ENCODE assay signal across 8 cellular contexts in the genomic region with DNA sequence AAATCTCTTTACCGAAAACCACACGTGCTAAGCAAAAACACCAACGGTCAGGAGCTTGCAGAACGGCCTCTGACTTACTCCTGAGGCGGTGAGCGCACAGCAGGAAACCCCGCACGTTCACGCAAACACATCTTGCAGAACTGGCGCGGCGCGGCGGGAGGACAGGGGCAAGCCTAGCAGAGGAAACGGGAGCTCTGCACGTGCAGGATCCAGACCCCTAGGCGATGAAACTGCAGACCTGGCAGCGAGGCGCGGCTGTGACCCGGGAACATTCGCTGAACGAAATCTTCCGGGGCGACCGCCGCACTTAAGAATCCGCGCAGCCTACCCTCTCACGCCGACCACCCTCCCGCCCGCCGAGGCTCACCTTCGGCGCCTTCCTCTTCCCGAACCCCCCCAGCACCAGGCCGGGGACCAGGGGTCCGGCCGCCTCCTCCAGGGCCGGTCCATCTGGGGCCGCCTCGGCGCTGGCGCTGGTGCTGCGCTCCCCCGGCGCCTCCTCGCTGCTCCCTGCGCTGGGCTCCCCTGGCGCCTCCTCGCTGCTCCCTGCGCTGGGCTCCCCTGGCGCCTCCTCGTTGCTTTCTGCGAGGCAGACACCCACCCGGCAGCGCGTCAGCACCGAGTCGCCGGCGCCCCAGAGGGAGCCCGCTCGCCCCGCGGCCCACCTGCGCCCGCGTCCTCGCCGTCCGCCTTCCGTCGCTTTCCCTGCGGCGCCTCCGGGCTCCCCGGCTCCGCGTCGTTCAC. TPM values are rescaled to one million over a fixed set of nuclear protein-coding genes. Genes with fewer than 3 reads are reported as not detected.
DNase-seq lines count a peak whose midpoint lies in the region; ATAC-seq and TF ChIP-seq lines count a peak whose summit lies in the region.

No MANE protein-coding gene starts in this region.

- peak overlapping the region; percentile 79 to 89 for H3K27ac Mint-ChIP-seq in activated naive CD4-positive, alpha-beta T cell treated with anti-CD3 and anti-CD28 coated beads, Interleukin-2, amount 50 U/mL, for 72 hours
- H3K27ac Mint-ChIP-seq in stimulated activated naive CD8-positive, alpha-beta T cell treated with anti-CD3 and anti-CD28 coated beads, Interleukin-15, Interleukin-2, amounts not matched to agents 100 ng/mL and 50 ng/mL, for 24 hours: peak overlapping the region; percentile 81

- DNase-seq in COLO668 (lab: John Stamatoyannopoulos, UW; ENCODE audit: unreplicated experiment) (peak; percentile 14), HL-60 (ENCODE audit: low read depth in 1 of 2, low spot score in 1 of 2) (no peak), iris pigment epithelial cell (ENCODE audit: low read depth) (peak; percentile 21), SHP77 (lab: John Stamatoyannopoulos, UW) (no peak), NCI-H1694 treated with DMSO at 0.1 percent for 48 hours (lab: John Stamatoyannopoulos, UW) (no peak)
- DNase-seq in activated naive CD4-positive, alpha-beta T cell treated with anti-CD3 and anti-CD28 coated beads, Interleukin-2, amount 50 U/mL, for 72 hours (ENCODE audit: low spot score in 2 of 2): peak in 1 of 2 donors; percentile 25

- H3K27me3 ChIP-seq in HL-60 (ENCODE audit: insufficient read depth, poor library complexity, severe bottlenecking): no peaks in the 10 kb centered on the region

- peak; percentile 30 for ATAC-seq in GM21381 (IDR thresholded peaks at IDR 0.05; ENCODE audit: unreplicated experiment)
- peak; percentile 24 to 43 for ATAC-seq in activated naive CD4-positive, alpha-beta T cell treated with anti-CD3 and anti-CD28 coated beads, Interleukin-2, amount 50 U/mL, for 72 hours

- H3K9me3 Mint-ChIP-seq in activated naive CD4-positive, alpha-beta T cell treated with anti-CD3 and anti-CD28 coated beads, Interleukin-2, amount 50 U/mL, for 72 hours: no peaks in the 10 kb centered on the region
- no peaks in the 10 kb centered on the region for H3K9me3 Mint-ChIP-seq in stimulated activated naive CD8-positive, alpha-beta T cell treated with anti-CD3 and anti-CD28 coated beads, Interleukin-15, Interleukin-2, amounts not matched to agents 100 ng/mL and 50 ng/mL, for 24 hours

- no peaks in the 10 kb centered on the region for H3K27me3 Mint-ChIP-seq in stimulated activated naive CD8-positive, alpha-beta T cell treated with anti-CD3 and anti-CD28 coated beads, Interleukin-15, Interleukin-2, amounts not matched to agents 100 ng/mL and 50 ng/mL, for 24 hours

- H3K4me1 Mint-ChIP-seq in stimulated activated naive CD8-positive, alpha-beta T cell treated with anti-CD3 and anti-CD28 coated beads, Interleukin-15, Interleukin-2, amounts not matched to agents 100 ng/mL and 50 ng/mL, for 24 hours (ENCODE audit: low read depth): peaks cover 35% of the 10 kb centered on the region

- peak overlapping the region; percentile 100 for H3K4me3 ChIP-seq in HL-60 (replicated peaks; ENCODE audit: insufficient read depth, low read length)

- H3K4me3 Mint-ChIP-seq in stimulated activated naive CD8-positive, alpha-beta T cell treated with anti-CD3 and anti-CD28 coated beads, Interleukin-15, Interleukin-2, amounts not matched to agents 100 ng/mL and 50 ng/mL, for 24 hours: peak overlapping the region; percentile 89

- H3K27ac ChIP-seq in HL-60 (replicated peaks): peak overlapping the region; percentile 51

- no peak for TF ChIP-seq CTCF in HL-60 (IDR thresholded peaks at IDR 0.05; ENCODE audit: insufficient read depth, low read length)

- peaks cover 5 to 15% of the 10 kb centered on the region in 2 donors for H3K36me3 Mint-ChIP-seq in activated naive CD4-positive, alpha-beta T cell treated with anti-CD3 and anti-CD28 coated beads, Interleukin-2, amount 50 U/mL, for 72 hours
- peaks cover 28% of the 10 kb centered on the region for H3K36me3 Mint-ChIP-seq in stimulated activated naive CD8-positive, alpha-beta T cell treated with anti-CD3 and anti-CD28 coated beads, Interleukin-15, Interleukin-2, amounts not matched to agents 100 ng/mL and 50 ng/mL, for 24 hours (ENCODE audit: low read depth)

RNA-seq across cellular contexts. Expression of a gene that starts 0.6 kb away (rescaled TPM):
- total RNA-seq in activated naive CD4-positive, alpha-beta T cell treated with anti-CD3 and anti-CD28 coated beads, Interleukin-2, amount 50 U/mL, for 72 hours: 10 to 100 TPM; 22.0 to 34.5 TPM

RNA-seq across cellular contexts. Expression of a gene that starts 0.8 kb away (rescaled TPM):
- total RNA-seq in activated naive CD4-positive, alpha-beta T cell treated with anti-CD3 and anti-CD28 coated beads, Interleukin-2, amount 50 U/mL, for 72 hours: 10 to 100 TPM; 21.0 to 29.3 TPM

Comparison
In these comparisons a context has a peak if more than half of its experiments do, and no peak if none do; other contexts are left out.
1. DNase-seq: peak in COLO668 (single experiment) and iris pigment epithelial cell (single experiment); none in HL-60 (0 of 2), SHP77 (0 of 2) and NCI-H1694 treated with DMSO at 0.1 percent for 48 hours (single experiment).